8 cellular contexts compared by ENCODE assay signal in the genomic region with DNA sequence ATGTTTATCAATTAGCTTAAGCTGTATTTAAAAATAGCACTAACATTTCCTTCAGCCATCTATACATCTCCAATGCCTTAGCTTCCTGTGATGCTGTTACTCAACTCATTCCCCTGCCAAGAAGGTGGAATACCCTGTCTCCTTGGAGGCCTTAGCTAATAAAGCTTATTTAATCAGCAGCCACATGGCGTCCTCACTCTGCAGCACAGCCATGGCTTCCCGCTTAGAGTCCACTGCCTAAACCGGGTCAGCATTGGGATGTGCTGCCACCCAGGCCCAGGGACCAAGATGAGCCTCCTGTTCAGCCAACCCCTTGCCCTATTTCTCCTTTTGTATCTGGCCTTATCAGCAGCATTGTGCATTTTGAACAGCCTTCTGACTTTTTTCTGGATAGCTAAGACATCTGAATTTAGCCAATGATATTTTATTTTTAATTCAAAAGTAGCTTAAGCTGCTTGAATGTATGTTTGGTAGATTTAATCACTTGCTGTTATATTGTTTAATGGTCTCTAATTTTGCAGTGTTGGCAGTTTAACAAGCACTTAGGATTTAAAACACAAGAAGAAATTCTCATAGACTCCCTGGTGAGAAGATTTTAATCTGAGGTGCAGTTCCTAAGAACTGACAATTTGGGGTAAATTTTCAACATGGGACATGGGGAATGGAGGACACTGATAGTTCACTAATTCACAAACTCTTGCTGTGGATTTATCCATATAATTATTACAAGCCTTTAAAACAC.
DNase-seq lines count a peak whose midpoint lies in the region; FAIRE-seq and TF ChIP-seq lines count a peak whose summit lies in the region.

No MANE protein-coding gene starts in this region.

- H3K4me2 ChIP-seq in astrocyte (ENCODE audit: low read length) (peak overlapping the region; percentile 41), PC-9 (no peak overlapping the region)

- no peaks in the 10 kb centered on the region for H3K9me3 Mint-ChIP-seq in astrocyte (ENCODE audit: unreplicated experiment)

- BruUV-seq in PC-9 (replicated peaks; lab: Mats Ljungman, UMichigan), result no TSS peak

- CTCF ChIA-PET in PC-9 (lab: Charles Lee), result interaction anchor here (0.6 to 1.4 kb wide), 12 partner anchors 9 to 865 kb away, joined by 3 to 11 read pairs (median 5); a partner anchor contains a TSS

- H3K4me3 ChIP-seq in HUES48 (ENCODE audit: low read depth, low read length) (no peak overlapping the region), astrocyte (ENCODE audit: insufficient read depth, low read depth, low read length) (no peak overlapping the region), stomach smooth muscle (ENCODE audit: low read length in 2 of 2) (no peak overlapping the region), PC-9 (no peak overlapping the region), tibial artery (no peak overlapping the region)

- H3K36me3 Mint-ChIP-seq in astrocyte (ENCODE audit: low read depth, unreplicated experiment), result no peaks in the 10 kb centered on the region

- peaks cover 6% of the 10 kb centered on the region; the same call in 1 of the 2 replicates for H3K9me2 ChIP-seq in PC-9 (ENCODE audit: insufficient read depth)

- peak overlapping the region; percentile 59 for H3K27ac ChIP-seq in HUES48 (ENCODE audit: low read depth, low read length)
- peak overlapping the region; percentile 78 for H3K27ac ChIP-seq in astrocyte (ENCODE audit: low read depth, low read length)
- peak overlapping the region; percentile 7 for H3K27ac ChIP-seq in stomach smooth muscle (ENCODE audit: low read length)
- H3K27ac ChIP-seq in PC-9, result no peak overlapping the region
- H3K27ac ChIP-seq in tibial artery, result peak overlapping the region in 1 of 2 donors; percentile 3

- peak overlapping the region; percentile 94 for H3K27ac Mint-ChIP-seq in astrocyte (ENCODE audit: unreplicated experiment)

- peaks cover 56% of the 10 kb centered on the region for H3K4me1 ChIP-seq in HUES48 (ENCODE audit: control insufficient read depth, insufficient read depth, low read length)
- H3K4me1 ChIP-seq in astrocyte (ENCODE audit: insufficient read depth, low read length), result peaks cover 24% of the 10 kb centered on the region
- H3K4me1 ChIP-seq in stomach smooth muscle (ENCODE audit: control insufficient read depth, insufficient read depth, low read length), result no peaks in the 10 kb centered on the region
- peaks cover 7% of the 10 kb centered on the region; the same call in 1 of the 2 replicates for H3K4me1 ChIP-seq in PC-9 (replicated peaks; ENCODE audit: insufficient read depth)
- H3K4me1 ChIP-seq in tibial artery, result peaks cover 0 to 24% (median 14%) of the 10 kb centered on the region in 4 donors

- intact Hi-C loops in PC-9 (cut with micrococcal nuclease; ENCODE audit: unreplicated experiment), result no loop called here
- intact Hi-C loops in tibial artery (cut with DNase I; ENCODE audit: low total_unique reads), result loop anchor here (2.0 to 10.0 kb wide), 2 partner anchors 310 to 656 kb away; no protein-coding TSS in a partner anchor

- H4K20me1 ChIP-seq in astrocyte (ENCODE audit: insufficient read depth, low read length) (no peaks in the 10 kb centered on the region), PC-9 (ENCODE audit: insufficient read depth) (no peaks in the 10 kb centered on the region)

- H3K36me3 ChIP-seq in HUES48 (ENCODE audit: control insufficient read depth, insufficient read depth, low read length) (no peaks in the 10 kb centered on the region), astrocyte (ENCODE audit: insufficient read depth, low read length) (no peaks in the 10 kb centered on the region), stomach smooth muscle (ENCODE audit: control insufficient read depth in 2 of 2, insufficient read depth in 2 of 2, low read length in 2 of 2) (no peaks in the 10 kb centered on the region), PC-9 (ENCODE audit: low read depth) (no peaks in the 10 kb centered on the region), tibial artery (no peaks in the 10 kb centered on the region)

- peaks cover 5% of the 10 kb centered on the region; the same call in 1 of the 2 replicates for H3F3A ChIP-seq in PC-9 (ENCODE audit: insufficient read depth, low read depth)

- H3K27me3 Mint-ChIP-seq in astrocyte (ENCODE audit: low read depth, unreplicated experiment), result no peaks in the 10 kb centered on the region

- POLR2A ChIA-PET in PC-9 (lab: Charles Lee; ENCODE audit: unreplicated experiment), result interaction anchor here (0.6 kb wide), 1 partner anchor 267 kb away, joined by 3 read pairs; no protein-coding TSS in a partner anchor

- H3K27me3 ChIP-seq in HUES48 (ENCODE audit: control insufficient read depth, insufficient read depth, low read length) (no peaks in the 10 kb centered on the region), astrocyte (ENCODE audit: insufficient read depth, low read length) (no peaks in the 10 kb centered on the region), stomach smooth muscle (ENCODE audit: control insufficient read depth in 1 of 2, insufficient read depth in 2 of 2, low read length in 2 of 2) (no peaks in the 10 kb centered on the region), PC-9 (ENCODE audit: insufficient read depth, low read depth) (no peaks in the 10 kb centered on the region), tibial artery (no peaks in the 10 kb centered on the region)

- FAIRE-seq in astrocyte (lab: Jason Lieb, UNC), result no peak

- no peak for TF ChIP-seq CTCF in astrocyte (IDR thresholded peaks at IDR 0.05; ENCODE audit: insufficient read depth, low read depth, low read length)
- no peak for TF ChIP-seq CTCF in PC-9 (conservative IDR thresholded peaks at IDR 0.05)
- TF ChIP-seq CTCF in tibial artery (IDR thresholded peaks at IDR 0.05), result no peak

- H3K4me3 Mint-ChIP-seq in astrocyte (ENCODE audit: unreplicated experiment), result peak overlapping the region; percentile 17

- H3K4me1 Mint-ChIP-seq in astrocyte (ENCODE audit: low read depth, unreplicated experiment), result peaks cover 45% of the 10 kb centered on the region

- H3K9me3 ChIP-seq in HUES48 (ENCODE audit: control insufficient read depth, insufficient read depth, low read length) (no peaks in the 10 kb centered on the region), astrocyte (ENCODE audit: insufficient read depth, low read depth, low read length) (no peaks in the 10 kb centered on the region), stomach smooth muscle (ENCODE audit: control insufficient read depth in 2 of 2, low read length in 2 of 2) (no peaks in the 10 kb centered on the region), PC-9 (ENCODE audit: insufficient read depth, low read depth) (no peaks in the 10 kb centered on the region), tibial artery (no peaks in the 10 kb centered on the region)

- no peak overlapping the region for H3K9ac ChIP-seq in HUES48 (ENCODE audit: low read depth, low read length)
- H3K9ac ChIP-seq in astrocyte (ENCODE audit: low read length), result peak overlapping the region; percentile 16
- no peak overlapping the region for H3K9ac ChIP-seq in stomach smooth muscle (ENCODE audit: low read length in 2 of 2)

- DNase-seq in astrocyte (ENCODE audit: low read depth) (peak; percentile 73), inferior parietal cortex (ENCODE audit: extremely low spot score) (peak; percentile 25), PC-9 (no peak), tibial artery (no peak), RPMI8226 (no peak)
- DNase-seq in stimulated activated CD4-positive, alpha-beta T cell treated with anti-CD3 and anti-CD28 coated beads, Interleukin-1b, Interleukin-23, amount 100 ng/mL, for 48 hours, result no peak

- H2AFZ ChIP-seq in astrocyte (ENCODE audit: low read depth, low read length) (peak overlapping the region; percentile 25), PC-9 (no peak overlapping the region)

- H3K79me2 ChIP-seq in astrocyte (ENCODE audit: insufficient read depth, low read length) (no peaks in the 10 kb centered on the region), PC-9 (ENCODE audit: low read depth) (no peaks in the 10 kb centered on the region)

Comparison
In these comparisons a context has a peak if more than half of its experiments do, and no peak if none do; other contexts are left out.
1. DNase-seq: peak in astrocyte (single experiment) and inferior parietal cortex (single experiment); none in PC-9 (0 of 2), stimulated activated CD4-positive, alpha-beta T cell treated with anti-CD3 and anti-CD28 coated beads, Interleukin-1b, Interleukin-23, amount 100 ng/mL, for 48 hours (single experiment), tibial artery (0 of 2) and RPMI8226 (single experiment).